1 cellular context compared by ENCODE assay signal in the genomic region with DNA sequence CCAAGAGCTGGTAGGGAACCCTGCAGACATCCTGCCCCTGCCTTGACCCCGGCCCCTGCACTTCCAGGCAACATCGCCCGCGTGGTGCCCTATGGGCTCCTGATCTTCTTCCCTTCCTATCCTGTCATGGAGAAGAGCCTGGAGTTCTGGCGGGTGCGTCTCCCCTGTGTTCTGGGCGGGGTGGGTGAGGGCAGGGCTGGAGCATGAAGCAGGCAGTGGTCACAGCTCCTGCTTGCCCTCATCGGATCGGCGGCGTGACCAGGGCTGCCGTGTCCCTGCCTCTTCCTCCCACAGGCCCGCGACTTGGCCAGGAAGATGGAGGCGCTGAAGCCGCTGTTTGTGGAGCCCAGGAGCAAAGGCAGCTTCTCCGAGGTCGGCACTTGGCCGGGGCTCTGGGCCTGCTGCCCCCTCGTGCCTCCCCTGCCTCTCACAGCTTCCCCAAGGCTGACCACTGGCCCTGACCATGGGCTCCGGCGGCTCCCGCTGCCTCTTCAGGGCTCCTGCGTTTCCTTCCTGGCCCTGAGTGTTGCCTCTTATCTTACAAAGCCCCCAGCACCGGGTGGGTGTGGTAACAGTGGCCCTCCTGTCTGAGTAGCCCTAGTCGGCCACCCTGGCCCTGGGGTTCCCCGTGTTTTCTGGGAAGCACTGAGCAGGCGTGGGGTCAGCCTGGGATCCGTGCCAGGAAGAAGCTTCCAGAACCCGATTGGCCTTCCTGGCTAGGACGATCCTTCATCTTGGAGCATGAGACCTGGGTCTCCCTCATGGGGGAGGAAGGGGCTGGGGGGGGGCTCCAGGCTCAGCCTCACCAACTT.
TF ChIP-seq lines count a peak whose summit lies in the region.

No MANE protein-coding gene starts in this region.

TF ChIP-seq in H1, 55 proteins besides CTCF, POLR2A, EP300 and RAD21:
- TF ChIP-seq, protein P1, sequence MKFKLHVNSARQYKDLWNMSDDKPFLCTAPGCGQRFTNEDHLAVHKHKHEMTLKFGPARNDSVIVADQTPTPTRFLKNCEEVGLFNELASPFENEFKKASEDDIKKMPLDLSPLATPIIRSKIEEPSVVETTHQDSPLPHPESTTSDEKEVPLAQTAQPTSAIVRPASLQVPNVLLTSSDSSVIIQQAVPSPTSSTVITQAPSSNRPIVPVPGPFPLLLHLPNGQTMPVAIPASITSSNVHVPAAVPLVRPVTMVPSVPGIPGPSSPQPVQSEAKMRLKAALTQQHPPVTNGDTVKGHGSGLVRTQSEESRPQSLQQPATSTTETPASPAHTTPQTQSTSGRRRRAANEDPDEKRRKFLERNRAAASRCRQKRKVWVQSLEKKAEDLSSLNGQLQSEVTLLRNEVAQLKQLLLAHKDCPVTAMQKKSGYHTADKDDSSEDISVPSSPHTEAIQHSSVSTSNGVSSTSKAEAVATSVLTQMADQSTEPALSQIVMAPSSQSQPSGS (IDR thresholded peaks at IDR 0.05; ENCODE audit: low read length): no peak
